ENCODE assay signal across 1 cellular context in genomic region chr11:952406-953385, GRCh38.
TF ChIP-seq lines count a peak whose summit lies in the region.

No MANE protein-coding gene starts in this region.

TF ChIP-seq in IMR-90, 13 proteins besides CTCF, POLR2A, EP300 and RAD21 (continued from another document):
- no peak for TF ChIP-seq USF2 (IDR thresholded peaks at IDR 0.05; ENCODE audit: low read depth, low read length)
- no peak for TF ChIP-seq MAZ (IDR thresholded peaks at IDR 0.05; ENCODE audit: borderline replicate concordance, low read depth, low read length)
- TF ChIP-seq BHLHE40 (IDR thresholded peaks at IDR 0.05; ENCODE audit: low read depth, low read length): no peak
- no peak for TF ChIP-seq NFE2L2 (IDR thresholded peaks at IDR 0.05; ENCODE audit: low read depth, low read length)
- no peak for TF ChIP-seq FOS (IDR thresholded peaks at IDR 0.05; ENCODE audit: low read depth, low read length)
- no peak for TF ChIP-seq RFX5 (IDR thresholded peaks at IDR 0.05; ENCODE audit: low read depth, low read length)
- TF ChIP-seq CEBPB (IDR thresholded peaks at IDR 0.05; ENCODE audit: low read depth, low read length): no peak
